1 cellular context compared by ENCODE assay signal in genomic region chr13:24934024-24934385, GRCh38.
A peak's percentile ranks its signal among the peaks of the same experiment; 100 is the strongest.
TF ChIP-seq lines count a peak whose summit lies in the region.

No MANE protein-coding gene starts in this region.

TF ChIP-seq in K562, 482 proteins besides CTCF, POLR2A, EP300 and RAD21 (continued from another document):
- TF ChIP-seq PKNOX1 (IDR thresholded peaks at IDR 0.05) (peak; percentile 61), FOSL1 (tag; conservative IDR thresholded peaks at IDR 0.05) (peak; percentile 77), ZNF175 (CRISPR knock-in tag; IDR thresholded peaks at IDR 0.05; ENCODE audit: low read depth) (0 out of 2 replicates have a peak, but pooled peaks have one; percentile 42), JUND (IDR thresholded peaks at IDR 0.05; ENCODE audit: borderline replicate concordance, low read depth, low read length) (peak; percentile 79), JUND (tag; IDR thresholded peaks at IDR 0.05; ENCODE audit: borderline replicate concordance, low read depth, low read length) (peak; percentile 69; the same call in 1 of the 3 replicates), ZFP36 (IDR thresholded peaks at IDR 0.05; ENCODE audit: low read depth, low read length, partially characterized antibody) (peak; percentile 5), MEIS2 (IDR thresholded peaks at IDR 0.05; ENCODE audit: partially characterized antibody) (peak; percentile 87)
